ENCODE assay signal across 1 cellular context in the genomic region with DNA sequence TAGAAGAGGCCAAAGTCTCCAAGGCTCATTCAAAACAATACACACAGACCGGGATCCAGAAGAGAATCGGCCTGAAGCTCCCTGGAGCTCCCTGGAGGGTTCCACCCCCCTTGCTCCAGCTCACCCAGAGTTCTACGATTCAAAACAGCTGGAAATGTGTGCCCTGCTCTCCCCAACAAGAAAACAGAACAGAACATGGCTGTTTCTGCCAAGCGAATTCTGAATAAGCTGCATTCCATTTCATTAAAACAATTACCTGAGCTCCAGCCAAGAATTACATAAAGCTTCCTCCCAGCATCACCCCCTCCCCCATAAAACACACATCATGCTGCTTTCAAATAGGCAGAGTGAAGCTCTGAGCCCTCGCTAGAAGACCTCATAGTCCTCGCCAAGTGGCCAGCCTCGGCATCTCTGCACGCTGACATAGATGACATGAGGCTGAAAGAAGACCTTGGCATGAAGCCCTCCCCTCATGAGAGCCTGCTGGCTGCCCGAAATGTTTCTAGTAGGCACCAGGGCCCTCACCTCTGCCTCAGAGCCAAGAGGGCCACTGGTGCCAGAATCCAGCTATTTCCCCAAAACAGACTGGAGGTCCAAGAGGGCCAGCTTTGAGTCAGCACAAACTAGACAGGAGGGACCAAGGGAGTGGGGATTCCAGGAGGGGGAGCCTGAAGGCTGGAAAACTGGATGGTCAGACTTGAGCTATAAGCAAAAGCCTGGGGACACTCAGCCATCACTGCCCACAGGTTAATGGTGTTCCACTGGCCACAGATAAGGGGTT.
TF ChIP-seq lines count a peak whose summit lies in the region.

No MANE protein-coding gene starts in this region.

TF ChIP-seq in H1, 55 proteins besides CTCF, POLR2A, EP300 and RAD21:
- no peak for TF ChIP-seq HDAC2 (IDR thresholded peaks at IDR 0.05; ENCODE audit: borderline replicate concordance in 1 of 2, low read depth in 2 of 2, low read length in 2 of 2)
- TF ChIP-seq HDAC6 (IDR thresholded peaks at IDR 0.05; ENCODE audit: low read depth, low read length) = no peak
- TF ChIP-seq BACH1 (IDR thresholded peaks at IDR 0.05; ENCODE audit: low read length) = no peak
